10 cellular contexts compared by ENCODE assay signal in genomic region chr7:158781976-158782637, GRCh38.
"Had no signal": no experiment of that assay in that cellular context is flagged by ENCODE, and none has a peak within 500 bp of the region (broad histone marks: within the 10 kb centered on the region; RNA-seq: fewer than 3 reads in every experiment).

No MANE protein-coding gene starts in this region.

- ATAC-seq: body of pancreas; stimulated activated memory B cell treated with anti-CD40 and anti-IgM and Interleukin-4, amounts not matched to agents 10 μg/mL and 1 μg/mL and 100 μg/mL, for 72 hours had no signal

- H3K4me3 ChIP-seq: adrenal gland, body of pancreas, left lung, pancreas, spleen had no signal

- DNase-seq: activated CD4-positive, alpha-beta T cell treated with anti-CD3 and anti-CD28 coated beads, Interleukin-2, amount 50 U/mL, for 1 hour; activated naive CD4-positive, alpha-beta T cell treated with anti-CD3 and anti-CD28 coated beads, Interleukin-2, amount 50 U/mL, for 16 hours; pancreas; spleen; stimulated activated CD4-positive, alpha-beta T cell treated with anti-CD3 and anti-CD28 coated beads, Interleukin-1b, Interleukin-23, amount 100 ng/mL, for 48 hours had no signal

- FAIRE-seq: islet of Langerhans, pancreas had no signal

- H3K27me3 ChIP-seq: adrenal gland, body of pancreas, left lung, pancreas, spleen had no signal

- H3K9me3 ChIP-seq: adrenal gland, body of pancreas, left lung, pancreas, spleen had no signal
